Comparison of ENCODE assay signal across 27 cellular contexts in the genomic region with DNA sequence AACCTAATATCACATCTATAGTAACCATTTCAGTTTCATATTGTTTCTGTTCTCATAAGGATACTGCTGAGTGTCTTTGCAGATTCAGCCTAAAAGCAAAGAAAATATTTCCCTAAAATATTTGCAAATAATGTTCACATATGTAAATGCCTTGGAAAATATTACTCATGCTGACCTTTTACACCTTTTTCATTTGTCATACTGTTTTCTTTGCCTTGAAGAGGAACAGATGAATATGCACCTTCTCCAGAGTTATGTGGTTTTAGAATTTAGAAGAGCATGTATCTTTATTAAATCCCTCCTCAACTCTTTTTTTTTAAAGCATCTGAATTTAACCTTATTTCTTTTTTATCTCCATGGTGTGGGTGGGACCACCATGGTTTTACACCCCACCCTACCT. TPM values are rescaled to one million over a fixed set of nuclear protein-coding genes. Genes with fewer than 3 reads are reported as not detected.
DNase-seq lines count a peak whose midpoint lies in the region; ATAC-seq and TF ChIP-seq lines count a peak whose summit lies in the region.
"Had no signal": no experiment of that assay in that cellular context is flagged by ENCODE, and none has a peak within 500 bp of the region (broad histone marks: within the 10 kb centered on the region; RNA-seq: fewer than 3 reads in every experiment).

No MANE protein-coding gene starts in this region.

- H3K4me1 Mint-ChIP-seq in CD4-positive, CD25-positive, alpha-beta regulatory T cell: peaks cover 0 to 8% (median 7%) of the 10 kb centered on the region in 4 donors
- peaks cover 27% of the 10 kb centered on the region for H3K4me1 Mint-ChIP-seq in activated naive CD8-positive, alpha-beta T cell treated with anti-CD3 and anti-CD28 coated beads for 36 hours
- H3K4me1 Mint-ChIP-seq: neural crest cell had no signal

- peaks cover 55% of the 10 kb centered on the region for H3K36me3 ChIP-seq in CD4-positive, CD25-positive, alpha-beta regulatory T cell (ENCODE audit: control insufficient read depth, insufficient read depth, low read length)
- H3K36me3 ChIP-seq in GM23248 (ENCODE audit: low read depth): peaks cover 18% of the 10 kb centered on the region

- H4K20me1 ChIP-seq in GM23248 (ENCODE audit: insufficient read depth): no peaks in the 10 kb centered on the region

- peak overlapping the region in 2 of 3 donors; percentile 44 to 90 for H3K27ac Mint-ChIP-seq in CD4-positive, CD25-positive, alpha-beta regulatory T cell
- peak overlapping the region; percentile 93 for H3K27ac Mint-ChIP-seq in activated naive CD8-positive, alpha-beta T cell treated with anti-CD3 and anti-CD28 coated beads for 36 hours
- H3K27ac Mint-ChIP-seq: T-helper 1 cell treated with Interleukin-12 subunit alpha and Interleukin-12 subunit beta and Interleukin-4 antibody, amounts not matched to agents 30 μg/mL and 1 μg/mL, for 36 hours had no signal

- TF ChIP-seq CTCF in foreskin fibroblast (IDR thresholded peaks at IDR 0.05; ENCODE audit: low read depth, low read length): no peak

- no peaks in the 10 kb centered on the region for H3K79me2 ChIP-seq in GM23248 (ENCODE audit: insufficient read depth)

- H3K27ac ChIP-seq in CD4-positive, CD25-positive, alpha-beta regulatory T cell (ENCODE audit: insufficient read depth, low read length, poor library complexity, severe bottlenecking): no peak overlapping the region
- no peak overlapping the region for H3K27ac ChIP-seq in GM23248
- H3K27ac ChIP-seq: foreskin keratinocyte, prostate gland had no signal

- no peak overlapping the region for H2AFZ ChIP-seq in GM23248

- no peaks in the 10 kb centered on the region for H3K4me1 ChIP-seq in CD4-positive, CD25-positive, alpha-beta regulatory T cell (ENCODE audit: control insufficient read depth, insufficient read depth, low read length, poor library complexity, severe bottlenecking)
- peaks cover 6% of the 10 kb centered on the region for H3K4me1 ChIP-seq in GM23248 (ENCODE audit: insufficient read depth)
- H3K4me1 ChIP-seq: prostate gland, testis had no signal

- no peak overlapping the region for H3K4me2 ChIP-seq in GM23248 (ENCODE audit: unreplicated experiment)

- H3F3A ChIP-seq in GM23248 (ENCODE audit: insufficient read depth): peaks cover 13% of the 10 kb centered on the region

- in situ Hi-C loops in GM23248 (cut with MboI): no loop called here

- H3K4me3 ChIP-seq in CD4-positive, CD25-positive, alpha-beta regulatory T cell (ENCODE audit: low read depth, low read length): no peak overlapping the region
- no peak overlapping the region for H3K4me3 ChIP-seq in GM23248
- no peak overlapping the region for H3K4me3 ChIP-seq in foreskin fibroblast (ENCODE audit: low read depth in 1 of 2, low read length in 2 of 2)
- H3K4me3 ChIP-seq: prostate gland, testis had no signal

- H3K27me3 Mint-ChIP-seq in CD4-positive, CD25-positive, alpha-beta regulatory T cell: no peaks in the 10 kb centered on the region
- H3K27me3 Mint-ChIP-seq in activated naive CD8-positive, alpha-beta T cell treated with anti-CD3 and anti-CD28 coated beads for 36 hours: no peaks in the 10 kb centered on the region

- no peak for ATAC-seq in CD4-positive, CD25-positive, alpha-beta regulatory T cell (ENCODE audit: low read depth in 2 of 2)
- ATAC-seq: HCT116, left colon had no signal

- no peak for DNase-seq in CD4-positive, CD25-positive, alpha-beta regulatory T cell
- DNase-seq in GM23248 (peak; percentile 52), foreskin fibroblast (peak; percentile 4 to 28), NCI-H1048 (lab: John Stamatoyannopoulos, UW) (no peak), retina (no peak), NCI-H1930 (lab: John Stamatoyannopoulos, UW) (no peak)
- DNase-seq in activated naive CD8-positive, alpha-beta T cell treated with anti-CD3 and anti-CD28 coated beads for 36 hours: no peak
- DNase-seq in stimulated activated CD4-positive, alpha-beta T cell treated with anti-CD3 and anti-CD28 coated beads, Interleukin-4, amount 100 ng/mL, for 24 hours: no peak
- DNase-seq: activated CD4-positive, CD25-positive, alpha-beta regulatory T cell; activated CD8-positive, alpha-beta memory T cell treated with anti-CD3 and anti-CD28 coated beads, Interleukin-2, amount 50 U/mL, for 4 hours; amniotic stem cell; cerebellar nuclear complex; COR-L47; KG1; left colon; midbrain; NCI-H1092; NCI-H2107; NCI-H524 treated with DMSO at 0.1 percent for 48 hours; small intestine; stimulated activated CD4-positive, alpha-beta T cell treated with anti-CD3 and anti-CD28 coated beads, Interleukin-4, amount 100 ng/mL, for 1 hour; testis had no signal

- peak overlapping the region in 1 of 4 donors; percentile 21 for H3K4me3 Mint-ChIP-seq in CD4-positive, CD25-positive, alpha-beta regulatory T cell
- peak overlapping the region; percentile 22 for H3K4me3 Mint-ChIP-seq in activated naive CD8-positive, alpha-beta T cell treated with anti-CD3 and anti-CD28 coated beads for 36 hours
- H3K4me3 Mint-ChIP-seq: neural crest cell; T-helper 1 cell treated with Interleukin-12 subunit alpha and Interleukin-12 subunit beta and Interleukin-4 antibody, amounts not matched to agents 30 μg/mL and 1 μg/mL, for 36 hours had no signal

- H3K9me3 Mint-ChIP-seq in CD4-positive, CD25-positive, alpha-beta regulatory T cell: no peaks in the 10 kb centered on the region
- H3K9me3 Mint-ChIP-seq in activated naive CD8-positive, alpha-beta T cell treated with anti-CD3 and anti-CD28 coated beads for 36 hours: no peaks in the 10 kb centered on the region
- H3K9me3 Mint-ChIP-seq: neural crest cell; T-helper 1 cell treated with Interleukin-12 subunit alpha and Interleukin-12 subunit beta and Interleukin-4 antibody, amounts not matched to agents 30 μg/mL and 1 μg/mL, for 36 hours had no signal

- no peaks in the 10 kb centered on the region for H3K9me3 ChIP-seq in CD4-positive, CD25-positive, alpha-beta regulatory T cell (ENCODE audit: control insufficient read depth in 2 of 2, low read length in 2 of 2)
- no peaks in the 10 kb centered on the region for H3K9me3 ChIP-seq in GM23248 (ENCODE audit: low read depth)
- H3K9me3 ChIP-seq: prostate gland, testis had no signal

- H3K36me3 Mint-ChIP-seq in CD4-positive, CD25-positive, alpha-beta regulatory T cell: peaks cover 35% of the 10 kb centered on the region
- H3K36me3 Mint-ChIP-seq in activated naive CD8-positive, alpha-beta T cell treated with anti-CD3 and anti-CD28 coated beads for 36 hours: peaks cover 13% of the 10 kb centered on the region

- no peak overlapping the region for H3K9ac ChIP-seq in GM23248

- H3K9me2 ChIP-seq in GM23248 (ENCODE audit: insufficient read depth): no peaks in the 10 kb centered on the region

- no peaks in the 10 kb centered on the region for H3K27me3 ChIP-seq in CD4-positive, CD25-positive, alpha-beta regulatory T cell (ENCODE audit: control insufficient read depth, insufficient read depth, low read length)
- H3K27me3 ChIP-seq in GM23248 (replicated peaks; ENCODE audit: insufficient read depth): no peaks in the 10 kb centered on the region
- H3K27me3 ChIP-seq: foreskin keratinocyte, testis had no signal

RNA-seq across cellular contexts. Expression of gene NDUFAF5, which starts 32.5 kb away (rescaled TPM):
- 51.4 TPM for total RNA-seq in CD4-positive, CD25-positive, alpha-beta regulatory T cell
- polyA plus RNA-seq in CD4-positive, CD25-positive, alpha-beta regulatory T cell: 10 to 100 TPM in 3 of 4 donors, 1 to 10 TPM in 1; 7.3 to 17.8 (median 11.2) TPM
- 5.3 and 13.0 TPM in 2 replicates for total RNA-seq in GM23248 (2014; rRNA removed; shearing (Covaris generic))
- 14.5 and 16.2 TPM in 2 replicates for polyA plus RNA-seq in GM23248 (2016; fragmentation: Nextera tagmentation; extraction: Ambion mirVana)
- 10 to 100 TPM; 31.5 to 31.9 TPM for total RNA-seq in activated naive CD8-positive, alpha-beta T cell treated with anti-CD3 and anti-CD28 coated beads for 36 hours

RNA-seq across cellular contexts. Expression of gene ESF1, which starts 32.6 kb away (rescaled TPM):
- total RNA-seq in CD4-positive, CD25-positive, alpha-beta regulatory T cell: 8.5 TPM
- 1 to 10 TPM; 4.1 to 5.0 (median 4.6) TPM for polyA plus RNA-seq in CD4-positive, CD25-positive, alpha-beta regulatory T cell
- 8.3 and 16.8 TPM in 2 replicates for total RNA-seq in GM23248 (2014; rRNA removed; shearing (Covaris generic))
- polyA plus RNA-seq in GM23248 (2016; fragmentation: Nextera tagmentation; extraction: Ambion mirVana): 7.7 and 7.9 TPM in 2 replicates
- 10 to 100 TPM; 26.8 to 29.2 TPM for total RNA-seq in activated naive CD8-positive, alpha-beta T cell treated with anti-CD3 and anti-CD28 coated beads for 36 hours

Comparison
In these comparisons a context has a peak if more than half of its experiments do, and no peak if none do; other contexts are left out.
1. DNase-seq: peak in GM23248 (single experiment) and foreskin fibroblast (2 of 2); none in CD4-positive, CD25-positive, alpha-beta regulatory T cell (0 of 3), activated naive CD8-positive, alpha-beta T cell treated with anti-CD3 and anti-CD28 coated beads for 36 hours (single experiment), NCI-H1048 (single experiment), retina (single experiment), NCI-H1930 (0 of 2) and stimulated activated CD4-positive, alpha-beta T cell treated with anti-CD3 and anti-CD28 coated beads, Interleukin-4, amount 100 ng/mL, for 24 hours (single experiment).